Comparison of ENCODE assay signal across 17 cellular contexts in genomic region chr2:171406044-171406443, GRCh38. TPM values are rescaled to one million over a fixed set of nuclear protein-coding genes. Genes with fewer than 3 reads are reported as not detected.
DNase-seq lines count a peak whose midpoint lies in the region; ATAC-seq, FAIRE-seq and TF ChIP-seq lines count a peak whose summit lies in the region.
"Had no signal": no experiment of that assay in that cellular context is flagged by ENCODE, and none has a peak within 500 bp of the region (broad histone marks: within the 10 kb centered on the region; RNA-seq: fewer than 3 reads in every experiment).

No MANE protein-coding gene starts in this region.

- no peaks in the 10 kb centered on the region for H3K27me3 Mint-ChIP-seq in naive thymus-derived CD8-positive, alpha-beta T cell
- H3K27me3 Mint-ChIP-seq: activated CD8-positive, alpha-beta T cell treated with anti-CD3 and anti-CD28 coated beads for 36 hours; activated naive CD4-positive, alpha-beta T cell treated with anti-CD3 and anti-CD28 coated beads, Interleukin-2, amount 50 U/mL, for 24 hours; T-cell had no signal

- TF ChIP-seq CTCF in Loucy (conservative IDR thresholded peaks at IDR 0.05; ENCODE audit: low read length) = no peak

- H3K9me2 ChIP-seq in Loucy (replicated peaks; ENCODE audit: low read depth, low read length) = no peaks in the 10 kb centered on the region

- POLR2A ChIA-PET in naive thymus-derived CD8-positive, alpha-beta T cell (lab: Charles Lee) = interaction anchor here (0.7 kb wide), 1 partner anchor 385 kb away, joined by 3 read pairs; no protein-coding TSS in a partner anchor

- H3K27me3 ChIP-seq in Loucy (ENCODE audit: insufficient read depth, low read length, poor library complexity, severe bottlenecking) = no peaks in the 10 kb centered on the region

- no peak overlapping the region for H3K4me3 Mint-ChIP-seq in naive thymus-derived CD8-positive, alpha-beta T cell
- H3K4me3 Mint-ChIP-seq: activated CD8-positive, alpha-beta T cell treated with anti-CD3 and anti-CD28 coated beads for 36 hours; activated naive CD4-positive, alpha-beta T cell treated with anti-CD3 and anti-CD28 coated beads, Interleukin-2, amount 50 U/mL, for 24 hours; T-cell had no signal

- no peaks in the 10 kb centered on the region for H4K20me1 ChIP-seq in Loucy (ENCODE audit: insufficient read depth, low read length, poor library complexity, severe bottlenecking)

- peak overlapping the region; percentile 33 for H3K4me3 ChIP-seq in Loucy (ENCODE audit: low read length, poor library complexity, severe bottlenecking)
- H3K4me3 ChIP-seq: coronary artery had no signal

- peaks cover 0 to 10% (median 6%) of the 10 kb centered on the region in 9 donors for H3K9me3 Mint-ChIP-seq in naive thymus-derived CD8-positive, alpha-beta T cell
- H3K9me3 Mint-ChIP-seq: activated naive CD4-positive, alpha-beta T cell treated with anti-CD3 and anti-CD28 coated beads, Interleukin-2, amount 50 U/mL, for 24 hours had no signal

- peak overlapping the region; percentile 53 for H3K4me2 ChIP-seq in Loucy (ENCODE audit: low read depth, low read length, poor library complexity, severe bottlenecking)

- H3K4me1 Mint-ChIP-seq in naive thymus-derived CD8-positive, alpha-beta T cell = peaks cover 2 to 38% (median 10%) of the 10 kb centered on the region in 4 donors

- DNase-seq in GM12891 (ENCODE audit: insufficient read length, low spot score) = no peak
- DNase-seq in activated CD8-positive, alpha-beta memory T cell treated with anti-CD3 and anti-CD28 coated beads, Interleukin-2, amount 50 U/mL, for 48 hours = no peak
- DNase-seq in naive thymus-derived CD8-positive, alpha-beta T cell = no peak
- no peak for DNase-seq in effector CD8-positive, alpha-beta T cell (lab: John Stamatoyannopoulos, UW)
- no peak for DNase-seq in activated CD4-positive, alpha-beta T cell treated with anti-CD3 and anti-CD28 coated beads for 4 hours
- DNase-seq: ACHN; activated CD8-positive, alpha-beta T cell treated with anti-CD3 and anti-CD28 coated beads for 36 hours; DMS53; NCI-H1417 treated with DMSO at 0.1 percent for 48 hours; stimulated activated CD4-positive, alpha-beta T cell treated with anti-CD3 and anti-CD28 coated beads, Interleukin-15, amount 100 ng/mL, for 24 hours; stimulated activated naive CD4-positive, alpha-beta T cell; T-cell had no signal

- H3K79me2 ChIP-seq in Loucy (ENCODE audit: insufficient read depth, low read length) = peaks cover 20% of the 10 kb centered on the region; the same call in 1 of the 2 replicates

- peak overlapping the region in 1 of 10 donors; percentile 56 for H3K27ac Mint-ChIP-seq in naive thymus-derived CD8-positive, alpha-beta T cell

- peaks cover 6% of the 10 kb centered on the region; the same call in 1 of the 2 replicates for H3F3A ChIP-seq in Loucy (ENCODE audit: low read depth)

- peaks cover 60% of the 10 kb centered on the region for H3K4me1 ChIP-seq in Loucy (ENCODE audit: insufficient read depth, low read length, poor library complexity, severe bottlenecking)

- H3K36me3 ChIP-seq in Loucy (ENCODE audit: insufficient read depth, low read length) = no peaks in the 10 kb centered on the region

- no peak for TF ChIP-seq POLR2A in GM12891 (IDR thresholded peaks at IDR 0.05; ENCODE audit: low read depth, low read length)

- peaks cover 10% of the 10 kb centered on the region for H3K9me3 ChIP-seq in Loucy (ENCODE audit: insufficient read depth, low read depth, low read length)

- H2AFZ ChIP-seq in Loucy (ENCODE audit: low read length) = no peak overlapping the region

- ATAC-seq in GM19467 (IDR thresholded peaks at IDR 0.05; ENCODE audit: unreplicated experiment) = peak; percentile 41
- peak; percentile 50 for ATAC-seq in HG02943 (IDR thresholded peaks at IDR 0.05; ENCODE audit: low read depth, unreplicated experiment)
- no peak for ATAC-seq in naive thymus-derived CD8-positive, alpha-beta T cell
- ATAC-seq: activated CD8-positive, alpha-beta T cell treated with anti-CD3 and anti-CD28 coated beads for 36 hours; T-cell had no signal

- no peak for FAIRE-seq in GM12891 (lab: Jason Lieb, UNC)

- peaks cover 0 to 15% (median 12%) of the 10 kb centered on the region in 3 donors for H3K36me3 Mint-ChIP-seq in naive thymus-derived CD8-positive, alpha-beta T cell

- peak overlapping the region; percentile 42 for H3K9ac ChIP-seq in Loucy (ENCODE audit: low read depth, low read length, poor library complexity, severe bottlenecking)

TF ChIP-seq in GM12891, 5 proteins besides CTCF, POLR2A, EP300 and RAD21:
- TF ChIP-seq TAF1 (IDR thresholded peaks at IDR 0.05; ENCODE audit: low read depth, low read length) (no peak), POLR2AphosphoS5 (IDR thresholded peaks at IDR 0.05; ENCODE audit: low read depth, low read length) (0 out of 2 replicates have a peak, but pooled peaks have one; percentile 26), SPI1 (IDR thresholded peaks at IDR 0.05; ENCODE audit: low read depth, low read length) (peak; percentile 33; the same call in 1 of the 2 replicates), PAX5 (IDR thresholded peaks at IDR 0.05; ENCODE audit: insufficient read depth, low read length, severe bottlenecking) (no peak)

RNA-seq across cellular contexts. Expression of gene METTL8, which starts 27.7 kb away (rescaled TPM):
- 35.0 TPM for polyA plus RNA-seq in GM12891 (2012; ENCODE audit: low read depth, missing spikeins)
- 10 to 100 TPM; 18.3 to 21.0 TPM for total RNA-seq in naive thymus-derived CD8-positive, alpha-beta T cell
- polyA plus RNA-seq in naive thymus-derived CD8-positive, alpha-beta T cell = 10 to 100 TPM in 2 of 3 donors, 1 to 10 TPM in 1; 9.1 to 20.6 (median 10.6) TPM

RNA-seq across cellular contexts. Expression of gene DCAF17, which starts 28.0 kb away (rescaled TPM):
- 8.4 TPM for polyA plus RNA-seq in GM12891 (2012; ENCODE audit: low read depth, missing spikeins)
- total RNA-seq in naive thymus-derived CD8-positive, alpha-beta T cell = 10 to 100 TPM; 25.9 to 36.6 TPM
- 10 to 100 TPM; 14.3 to 18.5 (median 14.9) TPM for polyA plus RNA-seq in naive thymus-derived CD8-positive, alpha-beta T cell

Comparison
In these comparisons a context has a peak if more than half of its experiments do, and no peak if none do; other contexts are left out.
1. ATAC-seq: peak in GM19467 (single experiment) and HG02943 (single experiment); none in naive thymus-derived CD8-positive, alpha-beta T cell (0 of 2).